In genomic region chr6:48109902-48110301, GRCh38 we compare ENCODE assay signal across 11 cellular contexts. TPM values are rescaled to one million over a fixed set of nuclear protein-coding genes. Genes with fewer than 3 reads are reported as not detected.
A peak's percentile ranks its signal among the peaks of the same experiment; 100 is the strongest.
DNase-seq lines count a peak whose midpoint lies in the region; ATAC-seq and TF ChIP-seq lines count a peak whose summit lies in the region.
"Had no signal": no experiment of that assay in that cellular context is flagged by ENCODE, and none has a peak within 500 bp of the region (broad histone marks: within the 10 kb centered on the region; RNA-seq: fewer than 3 reads in every experiment).

No MANE protein-coding gene starts in this region.

- no peak overlapping the region for H3K27ac ChIP-seq in aorta (ENCODE audit: low read depth in 1 of 2, low read length in 2 of 2)

- 67 to 72% methylated on average over 3 of the region's 3 CpGs for WGBS in aorta, 2 donors

- TF ChIP-seq CTCF in BJ (IDR thresholded peaks at IDR 0.05; ENCODE audit: insufficient read depth, low read depth, low read length) = no peak

- no peaks in the 10 kb centered on the region for H3K36me3 ChIP-seq in BJ (ENCODE audit: control insufficient read depth, insufficient read depth, low read length)
- no peaks in the 10 kb centered on the region for H3K36me3 ChIP-seq in aorta (ENCODE audit: control insufficient read depth in 1 of 2, insufficient read depth in 2 of 2, low read length in 1 of 2)

- DNase-seq in BJ (ENCODE audit: low read depth) (no peak), LHCN-M2 (ENCODE audit: low read depth) (peak; percentile 52), dermis blood vessel endothelial cell (peak; percentile 19), lung microvascular endothelial cell (ENCODE audit: low read depth in 2 of 2) (peak; percentile 4 to 57), OCI-M2 (lab: John Stamatoyannopoulos, UW; ENCODE audit: unreplicated experiment) (no peak), aorta (no peak), DMS153 (lab: John Stamatoyannopoulos, UW) (no peak)
- DNase-seq: activated CD8-positive, alpha-beta memory T cell treated with anti-CD3 and anti-CD28 coated beads, Interleukin-2, amount 50 U/mL, for 48 hours; CD8-positive, alpha-beta memory T cell; Karpas-422 had no signal

- H3K4me3 ChIP-seq in BJ (ENCODE audit: low read depth, low read length) (peak overlapping the region; percentile 48), aorta (ENCODE audit: low read length in 2 of 2) (no peak overlapping the region)

- no peaks in the 10 kb centered on the region for H3K4me1 ChIP-seq in aorta (ENCODE audit: control insufficient read depth in 1 of 2, insufficient read depth in 2 of 2, low read length in 2 of 2)

- POLR2A ChIA-PET in BJ (lab: Charles Lee) = no interaction called here

- intact Hi-C loops in aorta (cut with DNase I) = no loop called here

- ATAC-seq in HG02642 (IDR thresholded peaks at IDR 0.05; ENCODE audit: poor library complexity, unreplicated experiment) (no peak), aorta (ENCODE audit: low FRiP score) (no peak)

- H3K27me3 ChIP-seq in BJ (ENCODE audit: control insufficient read depth, insufficient read depth, low read length) (no peaks in the 10 kb centered on the region), aorta (ENCODE audit: control insufficient read depth in 1 of 2, insufficient read depth in 2 of 2, low read length in 1 of 2) (no peaks in the 10 kb centered on the region)

- H3K9me3 ChIP-seq in aorta (ENCODE audit: control insufficient read depth, low read length) = no peaks in the 10 kb centered on the region

- CTCF ChIA-PET in BJ (lab: Yijun Ruan, JAX) = no interaction called here

RNA-seq across cellular contexts. Expression of gene PTCHD4, which starts 1.1 kb away (rescaled TPM):
- polyA plus RNA-seq in BJ (2011; rRNA removed) (2.1 and 3.1 TPM in 2 replicates), aorta (under 1 TPM; 0.49 to 0.75 TPM)
- 2.3 and 2.7 TPM in 2 replicates for polyA minus RNA-seq in BJ (2011; rRNA and poly(A)+ RNA removed)
- total RNA-seq in LHCN-M2 (2014; rRNA removed) (21.0 and 23.6 TPM in 2 replicates), dermis blood vessel endothelial cell (6.1 and 9.7 TPM in 2 replicates), lung microvascular endothelial cell (5.0 and 12.4 TPM in 2 replicates), aorta (1 to 10 TPM; 1.5 to 2.4 TPM)
- polyA plus RNA-seq in LHCN-M2 (2012) = 4.9 TPM
- total RNA-seq: CD8-positive, alpha-beta memory T cell had no signal
- polyA plus RNA-seq: CD8-positive, alpha-beta memory T cell had no signal

Comparison
In these comparisons a context has a peak if more than half of its experiments do, and no peak if none do; other contexts are left out.
1. DNase-seq: peak in LHCN-M2 (single experiment), dermis blood vessel endothelial cell (single experiment) and lung microvascular endothelial cell (2 of 2); none in BJ (single experiment), OCI-M2 (single experiment), aorta (0 of 2) and DMS153 (single experiment).